ENCODE assay signal across 1 cellular context in the genomic region with DNA sequence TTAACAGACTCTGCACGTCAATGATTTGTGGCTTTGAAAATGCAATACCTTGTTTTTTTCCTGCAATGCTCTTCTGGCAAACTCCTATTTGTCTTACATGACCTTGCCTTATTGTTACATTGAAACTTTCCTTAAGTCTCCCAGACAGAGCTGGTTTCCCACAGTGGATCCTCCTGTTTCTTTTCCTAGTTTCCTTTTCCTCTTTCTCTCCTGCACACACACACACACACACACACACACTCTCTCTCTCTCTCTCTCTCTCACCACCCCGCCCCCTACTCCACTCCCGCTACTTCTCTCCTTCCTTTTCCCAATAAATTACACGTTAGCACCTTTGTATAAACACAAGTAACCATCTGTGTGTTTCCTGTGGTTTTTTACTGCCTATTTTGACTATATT.
TF ChIP-seq lines count a peak whose summit lies in the region.

No MANE protein-coding gene starts in this region.

TF ChIP-seq in GM23338, 12 proteins besides CTCF, POLR2A, EP300 and RAD21 (continued from another document):
- TF ChIP-seq, protein P1, sequence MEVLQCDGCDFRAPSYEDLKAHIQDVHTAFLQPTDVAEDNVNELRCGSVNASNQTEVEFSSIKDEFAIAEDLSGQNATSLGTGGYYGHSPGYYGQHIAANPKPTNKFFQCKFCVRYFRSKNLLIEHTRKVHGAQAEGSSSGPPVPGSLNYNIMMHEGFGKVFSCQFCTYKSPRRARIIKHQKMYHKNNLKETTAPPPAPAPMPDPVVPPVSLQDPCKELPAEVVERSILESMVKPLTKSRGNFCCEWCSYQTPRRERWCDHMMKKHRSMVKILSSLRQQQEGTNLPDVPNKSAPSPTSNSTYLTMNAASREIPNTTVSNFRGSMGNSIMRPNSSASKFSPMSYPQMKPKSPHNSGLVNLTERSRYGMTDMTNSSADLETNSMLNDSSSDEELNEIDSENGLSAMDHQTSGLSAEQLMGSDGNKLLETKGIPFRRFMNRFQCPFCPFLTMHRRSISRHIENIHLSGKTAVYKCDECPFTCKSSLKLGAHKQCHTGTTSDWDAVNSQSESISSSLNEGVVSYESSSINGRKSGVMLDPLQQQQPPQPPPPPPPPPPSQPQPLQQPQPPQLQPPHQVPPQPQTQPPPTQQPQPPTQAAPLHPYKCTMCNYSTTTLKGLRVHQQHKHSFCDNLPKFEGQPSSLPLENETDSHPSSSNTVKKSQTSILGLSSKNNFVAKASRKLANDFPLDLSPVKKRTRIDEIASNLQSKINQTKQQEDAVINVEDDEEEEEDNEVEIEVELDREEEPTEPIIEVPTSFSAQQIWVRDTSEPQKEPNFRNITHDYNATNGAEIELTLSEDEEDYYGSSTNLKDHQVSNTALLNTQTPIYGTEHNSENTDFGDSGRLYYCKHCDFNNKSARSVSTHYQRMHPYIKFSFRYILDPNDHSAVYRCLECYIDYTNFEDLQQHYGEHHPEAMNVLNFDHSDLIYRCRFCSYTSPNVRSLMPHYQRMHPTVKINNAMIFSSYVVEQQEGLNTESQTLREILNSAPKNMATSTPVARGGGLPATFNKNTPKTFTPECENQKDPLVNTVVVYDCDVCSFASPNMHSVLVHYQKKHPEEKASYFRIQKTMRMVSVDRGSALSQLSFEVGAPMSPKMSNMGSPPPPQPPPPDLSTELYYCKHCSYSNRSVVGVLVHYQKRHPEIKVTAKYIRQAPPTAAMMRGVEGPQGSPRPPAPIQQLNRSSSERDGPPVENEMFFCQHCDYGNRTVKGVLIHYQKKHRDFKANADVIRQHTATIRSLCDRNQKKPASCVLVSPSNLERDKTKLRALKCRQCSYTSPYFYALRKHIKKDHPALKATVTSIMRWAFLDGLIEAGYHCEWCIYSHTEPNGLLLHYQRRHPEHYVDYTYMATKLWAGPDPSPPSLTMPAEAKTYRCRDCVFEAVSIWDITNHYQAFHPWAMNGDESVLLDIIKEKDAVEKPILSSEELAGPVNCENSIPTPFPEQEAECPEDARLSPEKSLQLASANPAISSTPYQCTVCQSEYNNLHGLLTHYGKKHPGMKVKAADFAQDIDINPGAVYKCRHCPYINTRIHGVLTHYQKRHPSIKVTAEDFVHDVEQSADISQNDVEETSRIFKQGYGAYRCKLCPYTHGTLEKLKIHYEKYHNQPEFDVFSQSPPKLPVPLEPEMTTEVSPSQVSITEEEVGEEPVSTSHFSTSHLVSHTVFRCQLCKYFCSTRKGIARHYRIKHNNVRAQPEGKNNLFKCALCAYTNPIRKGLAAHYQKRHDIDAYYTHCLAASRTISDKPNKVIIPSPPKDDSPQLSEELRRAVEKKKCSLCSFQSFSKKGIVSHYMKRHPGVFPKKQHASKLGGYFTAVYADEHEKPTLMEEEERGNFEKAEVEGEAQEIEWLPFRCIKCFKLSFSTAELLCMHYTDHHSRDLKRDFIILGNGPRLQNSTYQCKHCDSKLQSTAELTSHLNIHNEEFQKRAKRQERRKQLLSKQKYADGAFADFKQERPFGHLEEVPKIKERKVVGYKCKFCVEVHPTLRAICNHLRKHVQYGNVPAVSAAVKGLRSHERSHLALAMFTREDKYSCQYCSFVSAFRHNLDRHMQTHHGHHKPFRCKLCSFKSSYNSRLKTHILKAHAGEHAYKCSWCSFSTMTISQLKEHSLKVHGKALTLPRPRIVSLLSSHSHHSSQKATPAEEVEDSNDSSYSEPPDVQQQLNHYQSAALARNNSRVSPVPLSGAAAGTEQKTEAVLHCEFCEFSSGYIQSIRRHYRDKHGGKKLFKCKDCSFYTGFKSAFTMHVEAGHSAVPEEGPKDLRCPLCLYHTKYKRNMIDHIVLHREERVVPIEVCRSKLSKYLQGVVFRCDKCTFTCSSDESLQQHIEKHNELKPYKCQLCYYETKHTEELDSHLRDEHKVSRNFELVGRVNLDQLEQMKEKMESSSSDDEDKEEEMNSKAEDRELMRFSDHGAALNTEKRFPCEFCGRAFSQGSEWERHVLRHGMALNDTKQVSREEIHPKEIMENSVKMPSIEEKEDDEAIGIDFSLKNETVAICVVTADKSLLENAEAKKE (CRISPR knock-in tag; IDR thresholded peaks at IDR 0.05): no peak
- TF ChIP-seq STAT1 (IDR thresholded peaks at IDR 0.05; ENCODE audit: unreplicated experiment) (no peak), POLR2AphosphoS5 (IDR thresholded peaks at IDR 0.05; ENCODE audit: low read depth) (no peak), EZH2 (IDR thresholded peaks at IDR 0.05; ENCODE audit: low read depth, unreplicated experiment) (no peak), NANOG (IDR thresholded peaks at IDR 0.05; ENCODE audit: borderline replicate concordance) (no peak), CREB1 (CRISPR knock-in tag; IDR thresholded peaks at IDR 0.05; ENCODE audit: low read depth) (no peak), EZH2phosphoT487 (IDR thresholded peaks at IDR 0.05; ENCODE audit: unreplicated experiment) (no peak), JUNB (IDR thresholded peaks at IDR 0.05; ENCODE audit: unreplicated experiment) (no peak), ZNF114 (CRISPR knock-in tag; IDR thresholded peaks at IDR 0.05) (no peak), ZNF331 (CRISPR knock-in tag; IDR thresholded peaks at IDR 0.05; ENCODE audit: low read depth) (no peak)
- TF ChIP-seq, protein P2, sequence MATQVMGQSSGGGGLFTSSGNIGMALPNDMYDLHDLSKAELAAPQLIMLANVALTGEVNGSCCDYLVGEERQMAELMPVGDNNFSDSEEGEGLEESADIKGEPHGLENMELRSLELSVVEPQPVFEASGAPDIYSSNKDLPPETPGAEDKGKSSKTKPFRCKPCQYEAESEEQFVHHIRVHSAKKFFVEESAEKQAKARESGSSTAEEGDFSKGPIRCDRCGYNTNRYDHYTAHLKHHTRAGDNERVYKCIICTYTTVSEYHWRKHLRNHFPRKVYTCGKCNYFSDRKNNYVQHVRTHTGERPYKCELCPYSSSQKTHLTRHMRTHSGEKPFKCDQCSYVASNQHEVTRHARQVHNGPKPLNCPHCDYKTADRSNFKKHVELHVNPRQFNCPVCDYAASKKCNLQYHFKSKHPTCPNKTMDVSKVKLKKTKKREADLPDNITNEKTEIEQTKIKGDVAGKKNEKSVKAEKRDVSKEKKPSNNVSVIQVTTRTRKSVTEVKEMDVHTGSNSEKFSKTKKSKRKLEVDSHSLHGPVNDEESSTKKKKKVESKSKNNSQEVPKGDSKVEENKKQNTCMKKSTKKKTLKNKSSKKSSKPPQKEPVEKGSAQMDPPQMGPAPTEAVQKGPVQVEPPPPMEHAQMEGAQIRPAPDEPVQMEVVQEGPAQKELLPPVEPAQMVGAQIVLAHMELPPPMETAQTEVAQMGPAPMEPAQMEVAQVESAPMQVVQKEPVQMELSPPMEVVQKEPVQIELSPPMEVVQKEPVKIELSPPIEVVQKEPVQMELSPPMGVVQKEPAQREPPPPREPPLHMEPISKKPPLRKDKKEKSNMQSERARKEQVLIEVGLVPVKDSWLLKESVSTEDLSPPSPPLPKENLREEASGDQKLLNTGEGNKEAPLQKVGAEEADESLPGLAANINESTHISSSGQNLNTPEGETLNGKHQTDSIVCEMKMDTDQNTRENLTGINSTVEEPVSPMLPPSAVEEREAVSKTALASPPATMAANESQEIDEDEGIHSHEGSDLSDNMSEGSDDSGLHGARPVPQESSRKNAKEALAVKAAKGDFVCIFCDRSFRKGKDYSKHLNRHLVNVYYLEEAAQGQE (IDR thresholded peaks at IDR 0.05; ENCODE audit: unreplicated experiment): no peak
